8 cellular contexts compared by ENCODE assay signal in the genomic region with DNA sequence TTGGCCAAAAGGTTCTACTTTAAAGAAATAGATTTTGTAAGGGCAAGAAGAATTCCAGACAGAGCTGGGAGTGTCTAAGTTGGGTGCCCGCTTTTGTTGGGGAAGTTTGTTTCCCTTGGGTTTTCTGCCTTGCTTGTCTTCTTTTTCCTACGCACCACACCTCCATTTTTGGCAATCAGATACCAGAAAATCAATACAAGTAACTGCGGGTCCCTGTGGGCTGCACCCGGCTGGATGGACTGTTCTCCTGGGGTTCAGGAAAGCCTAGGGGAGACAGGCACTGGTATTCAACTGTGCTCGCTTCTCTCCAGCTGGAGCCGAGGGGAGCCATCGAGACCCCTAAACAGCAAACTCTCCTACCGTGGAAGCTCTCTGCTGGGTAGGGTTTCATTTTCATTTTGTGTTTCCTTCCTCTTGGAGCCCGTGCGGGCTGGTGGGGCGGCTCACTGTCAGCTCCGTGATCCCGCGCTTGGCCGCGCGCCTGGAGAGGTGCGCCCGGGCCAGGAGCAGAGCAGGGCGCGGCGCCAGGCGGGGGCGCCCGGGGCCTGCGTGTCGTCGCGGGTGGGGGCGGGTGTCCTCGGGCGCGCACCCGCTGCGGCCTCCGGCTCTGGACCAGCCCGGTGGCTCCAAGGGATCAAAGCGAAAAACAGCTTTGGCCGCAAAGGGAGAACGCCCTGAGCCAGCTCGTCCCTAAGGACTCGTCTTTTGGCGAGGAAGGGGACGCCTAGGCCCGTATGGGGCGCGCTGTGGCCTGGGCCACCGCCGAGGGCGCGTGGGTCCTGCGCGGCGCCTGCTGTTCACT.
DNase-seq lines count a peak whose midpoint lies in the region; ATAC-seq and TF ChIP-seq lines count a peak whose summit lies in the region.

No MANE protein-coding gene starts in this region.

- H3K4me3 ChIP-seq in esophagus (ENCODE audit: low read depth in 1 of 2, low read length in 2 of 2), result peak overlapping the region; percentile 71 to 82
- H3K4me3 ChIP-seq in mucosa of descending colon, result no peak overlapping the region
- peak overlapping the region; percentile 27 to 67 (median 66) for H3K4me3 ChIP-seq in upper lobe of left lung

- CTCF ChIA-PET in activated naive CD4-positive, alpha-beta T cell treated with anti-CD3 and anti-CD28 coated beads for 36 hours (lab: Charles Lee), result no interaction called here

- H3K27ac ChIP-seq in esophagus (ENCODE audit: low read depth in 2 of 2, low read length in 1 of 2), result peak overlapping the region; percentile 60 to 83
- peak overlapping the region; percentile 65 to 76 (median 72) for H3K27ac ChIP-seq in upper lobe of left lung

- H3K36me3 ChIP-seq in esophagus (ENCODE audit: control insufficient read depth in 2 of 2, insufficient read depth in 2 of 2, low read length in 1 of 2), result no peaks in the 10 kb centered on the region
- H3K36me3 ChIP-seq in mucosa of descending colon (ENCODE audit: low read depth), result no peaks in the 10 kb centered on the region
- no peaks in the 10 kb centered on the region for H3K36me3 ChIP-seq in upper lobe of left lung

- TF ChIP-seq POLR2A in upper lobe of left lung (IDR thresholded peaks at IDR 0.05), result no peak

- H3K9me3 Mint-ChIP-seq in activated naive CD4-positive, alpha-beta T cell treated with anti-CD3 and anti-CD28 coated beads for 36 hours, result no peaks in the 10 kb centered on the region

- peaks cover 5% of the 10 kb centered on the region for H3K4me1 Mint-ChIP-seq in activated naive CD4-positive, alpha-beta T cell treated with anti-CD3 and anti-CD28 coated beads for 36 hours (ENCODE audit: low read depth)

- H3K4me3 Mint-ChIP-seq in activated naive CD4-positive, alpha-beta T cell treated with anti-CD3 and anti-CD28 coated beads for 36 hours, result peak overlapping the region; percentile 48

- peak; percentile 7 for DNase-seq in activated naive CD4-positive, alpha-beta T cell treated with anti-CD3 and anti-CD28 coated beads for 36 hours
- no peak for DNase-seq in activated naive CD4-positive, alpha-beta T cell treated with anti-CD3 and anti-CD28 coated beads, Interleukin-2, amount 50 U/mL, for 16 hours
- peak in 2 of 3 donors; percentile 63 to 73 for DNase-seq in mucosa of descending colon
- DNase-seq in upper lobe of left lung, result peak; percentile 34 to 92
- DNase-seq in glomerular visceral epithelial cell (ENCODE audit: extremely low spot score), result no peak

- peaks cover 24% of the 10 kb centered on the region for H3K27me3 Mint-ChIP-seq in activated naive CD4-positive, alpha-beta T cell treated with anti-CD3 and anti-CD28 coated beads for 36 hours (ENCODE audit: low read depth)

- WGBS in esophagus, 2 donors, result 1% methylated on average over 52 to 54 of the region's 54 CpGs
- WGBS in upper lobe of left lung, 2 donors, result 1 to 7% methylated on average over 19 to 50 of the region's 54 CpGs

- TF ChIP-seq CTCF in mucosa of descending colon (IDR thresholded peaks at IDR 0.05) (no peak), upper lobe of left lung (IDR thresholded peaks at IDR 0.05) (peak in 1 of 6 experiments; percentile 7)

- H3K27me3 ChIP-seq in esophagus (ENCODE audit: control insufficient read depth in 1 of 2, insufficient read depth in 2 of 2, low read length in 2 of 2) (no peaks in the 10 kb centered on the region), upper lobe of left lung (no peaks in the 10 kb centered on the region)

- H3K27ac Mint-ChIP-seq in activated naive CD4-positive, alpha-beta T cell treated with anti-CD3 and anti-CD28 coated beads for 36 hours, result no peak overlapping the region

- no peak for TF ChIP-seq EP300 in upper lobe of left lung (IDR thresholded peaks at IDR 0.05)

- intact Hi-C loops in activated naive CD4-positive, alpha-beta T cell treated with anti-CD3 and anti-CD28 coated beads for 36 hours (cut with micrococcal nuclease), result no loop called here
- intact Hi-C loops in mucosa of descending colon (cut with DNase I, micrococcal nuclease), result no loop called here

- H3K36me3 Mint-ChIP-seq in activated naive CD4-positive, alpha-beta T cell treated with anti-CD3 and anti-CD28 coated beads for 36 hours (ENCODE audit: low read depth), result no peaks in the 10 kb centered on the region

- H3K4me1 ChIP-seq in esophagus (ENCODE audit: control insufficient read depth in 2 of 2, insufficient read depth in 2 of 2, low read length in 1 of 2) (peaks cover 0 to 2% of the 10 kb centered on the region in 2 donors), mucosa of descending colon (ENCODE audit: low read depth) (peaks cover 6% of the 10 kb centered on the region), upper lobe of left lung (peaks cover 4 to 18% (median 9%) of the 10 kb centered on the region in 4 donors)

- H3K9me3 ChIP-seq in esophagus (ENCODE audit: control insufficient read depth in 2 of 2, insufficient read depth in 1 of 2, low read depth in 1 of 2, low read length in 1 of 2) (no peaks in the 10 kb centered on the region), mucosa of descending colon (no peaks in the 10 kb centered on the region), upper lobe of left lung (no peaks in the 10 kb centered on the region)

- ATAC-seq in SK-N-SH treated with all-trans-retinoic acid at 6 μM for 48 hours (no peak; the same call in 1 of the 3 replicates), mucosa of descending colon (peak; percentile 84), upper lobe of left lung (ENCODE audit: low FRiP score in 2 of 2) (peak; percentile 19 to 75), GM18511 (IDR thresholded peaks at IDR 0.05; ENCODE audit: unreplicated experiment) (no peak)

TF ChIP-seq in SK-N-SH treated with all-trans-retinoic acid at 6 μM for 48 hours, 23 proteins besides CTCF, POLR2A, EP300 and RAD21:
- TF ChIP-seq, protein P1, sequence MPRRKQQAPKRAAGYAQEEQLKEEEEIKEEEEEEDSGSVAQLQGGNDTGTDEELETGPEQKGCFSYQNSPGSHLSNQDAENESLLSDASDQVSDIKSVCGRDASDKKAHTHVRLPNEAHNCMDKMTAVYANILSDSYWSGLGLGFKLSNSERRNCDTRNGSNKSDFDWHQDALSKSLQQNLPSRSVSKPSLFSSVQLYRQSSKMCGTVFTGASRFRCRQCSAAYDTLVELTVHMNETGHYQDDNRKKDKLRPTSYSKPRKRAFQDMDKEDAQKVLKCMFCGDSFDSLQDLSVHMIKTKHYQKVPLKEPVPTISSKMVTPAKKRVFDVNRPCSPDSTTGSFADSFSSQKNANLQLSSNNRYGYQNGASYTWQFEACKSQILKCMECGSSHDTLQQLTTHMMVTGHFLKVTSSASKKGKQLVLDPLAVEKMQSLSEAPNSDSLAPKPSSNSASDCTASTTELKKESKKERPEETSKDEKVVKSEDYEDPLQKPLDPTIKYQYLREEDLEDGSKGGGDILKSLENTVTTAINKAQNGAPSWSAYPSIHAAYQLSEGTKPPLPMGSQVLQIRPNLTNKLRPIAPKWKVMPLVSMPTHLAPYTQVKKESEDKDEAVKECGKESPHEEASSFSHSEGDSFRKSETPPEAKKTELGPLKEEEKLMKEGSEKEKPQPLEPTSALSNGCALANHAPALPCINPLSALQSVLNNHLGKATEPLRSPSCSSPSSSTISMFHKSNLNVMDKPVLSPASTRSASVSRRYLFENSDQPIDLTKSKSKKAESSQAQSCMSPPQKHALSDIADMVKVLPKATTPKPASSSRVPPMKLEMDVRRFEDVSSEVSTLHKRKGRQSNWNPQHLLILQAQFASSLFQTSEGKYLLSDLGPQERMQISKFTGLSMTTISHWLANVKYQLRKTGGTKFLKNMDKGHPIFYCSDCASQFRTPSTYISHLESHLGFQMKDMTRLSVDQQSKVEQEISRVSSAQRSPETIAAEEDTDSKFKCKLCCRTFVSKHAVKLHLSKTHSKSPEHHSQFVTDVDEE (CRISPR knock-in tag; IDR thresholded peaks at IDR 0.05), result peak; percentile 33; the same call in 1 of the 2 replicates
- TF ChIP-seq, protein P2, sequence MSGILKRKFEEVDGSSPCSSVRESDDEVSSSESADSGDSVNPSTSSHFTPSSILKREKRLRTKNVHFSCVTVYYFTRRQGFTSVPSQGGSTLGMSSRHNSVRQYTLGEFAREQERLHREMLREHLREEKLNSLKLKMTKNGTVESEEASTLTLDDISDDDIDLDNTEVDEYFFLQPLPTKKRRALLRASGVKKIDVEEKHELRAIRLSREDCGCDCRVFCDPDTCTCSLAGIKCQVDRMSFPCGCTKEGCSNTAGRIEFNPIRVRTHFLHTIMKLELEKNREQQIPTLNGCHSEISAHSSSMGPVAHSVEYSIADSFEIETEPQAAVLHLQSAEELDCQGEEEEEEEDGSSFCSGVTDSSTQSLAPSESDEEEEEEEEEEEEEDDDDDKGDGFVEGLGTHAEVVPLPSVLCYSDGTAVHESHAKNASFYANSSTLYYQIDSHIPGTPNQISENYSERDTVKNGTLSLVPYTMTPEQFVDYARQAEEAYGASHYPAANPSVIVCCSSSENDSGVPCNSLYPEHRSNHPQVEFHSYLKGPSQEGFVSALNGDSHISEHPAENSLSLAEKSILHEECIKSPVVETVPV (CRISPR knock-in tag; IDR thresholded peaks at IDR 0.05), result no peak

Comparison
In these comparisons a context has a peak if more than half of its experiments do, and no peak if none do; other contexts are left out.
1. DNase-seq: peak in activated naive CD4-positive, alpha-beta T cell treated with anti-CD3 and anti-CD28 coated beads for 36 hours (single experiment), mucosa of descending colon (2 of 3) and upper lobe of left lung (2 of 2); none in activated naive CD4-positive, alpha-beta T cell treated with anti-CD3 and anti-CD28 coated beads, Interleukin-2, amount 50 U/mL, for 16 hours (single experiment) and glomerular visceral epithelial cell (single experiment).
2. ATAC-seq: peak in mucosa of descending colon (single experiment) and upper lobe of left lung (2 of 2); none in SK-N-SH treated with all-trans-retinoic acid at 6 μM for 48 hours (single experiment) and GM18511 (single experiment).